1 cellular context compared by ENCODE assay signal in the genomic region with DNA sequence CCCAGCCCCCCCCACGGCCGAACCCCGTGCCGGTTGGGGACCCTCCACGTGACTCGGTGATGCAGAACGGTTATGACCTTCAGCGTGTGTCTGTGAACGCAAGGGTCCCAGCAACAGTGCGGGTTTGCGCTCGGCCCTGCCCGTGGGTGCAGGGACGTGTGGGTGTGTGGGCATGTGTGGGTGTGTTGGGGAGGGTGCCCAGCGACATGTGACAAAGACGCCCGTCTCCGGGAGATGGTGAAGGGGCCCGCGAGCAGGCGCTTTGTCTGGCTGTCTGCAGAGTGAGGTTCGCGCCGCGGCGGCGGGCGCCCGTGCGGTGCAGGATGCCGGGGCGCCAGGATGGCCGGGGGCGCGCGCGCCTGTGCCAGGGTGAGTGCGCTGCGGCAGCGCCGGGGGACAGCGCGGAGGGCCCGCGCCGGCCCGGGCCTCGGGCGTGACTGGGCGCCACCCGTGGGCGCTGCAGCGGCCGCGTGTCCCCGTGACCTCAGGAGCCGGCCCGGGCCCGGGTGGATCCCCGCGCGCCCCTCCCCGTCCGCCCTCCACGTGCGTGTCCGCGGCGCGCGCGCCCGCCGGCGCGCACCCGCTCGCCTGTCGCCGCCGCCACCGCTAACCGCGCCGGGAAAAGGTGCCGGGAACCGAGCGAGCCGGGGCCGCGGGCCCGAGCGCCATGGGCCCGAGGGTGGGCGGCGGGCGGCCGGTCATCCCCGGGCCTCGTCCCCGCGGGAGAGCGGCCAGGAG.
TF ChIP-seq lines count a peak whose summit lies in the region.

Gene LRFN4, plus strand, starts transcription at position 569 of the 738 bp plus-strand sequence. CDS start 681 bp downstream, outside the sequence.

TF ChIP-seq in HEK293, 187 proteins besides CTCF, POLR2A, EP300 and RAD21 (continued from another document and continues in another):
- TF ChIP-seq, protein P1, sequence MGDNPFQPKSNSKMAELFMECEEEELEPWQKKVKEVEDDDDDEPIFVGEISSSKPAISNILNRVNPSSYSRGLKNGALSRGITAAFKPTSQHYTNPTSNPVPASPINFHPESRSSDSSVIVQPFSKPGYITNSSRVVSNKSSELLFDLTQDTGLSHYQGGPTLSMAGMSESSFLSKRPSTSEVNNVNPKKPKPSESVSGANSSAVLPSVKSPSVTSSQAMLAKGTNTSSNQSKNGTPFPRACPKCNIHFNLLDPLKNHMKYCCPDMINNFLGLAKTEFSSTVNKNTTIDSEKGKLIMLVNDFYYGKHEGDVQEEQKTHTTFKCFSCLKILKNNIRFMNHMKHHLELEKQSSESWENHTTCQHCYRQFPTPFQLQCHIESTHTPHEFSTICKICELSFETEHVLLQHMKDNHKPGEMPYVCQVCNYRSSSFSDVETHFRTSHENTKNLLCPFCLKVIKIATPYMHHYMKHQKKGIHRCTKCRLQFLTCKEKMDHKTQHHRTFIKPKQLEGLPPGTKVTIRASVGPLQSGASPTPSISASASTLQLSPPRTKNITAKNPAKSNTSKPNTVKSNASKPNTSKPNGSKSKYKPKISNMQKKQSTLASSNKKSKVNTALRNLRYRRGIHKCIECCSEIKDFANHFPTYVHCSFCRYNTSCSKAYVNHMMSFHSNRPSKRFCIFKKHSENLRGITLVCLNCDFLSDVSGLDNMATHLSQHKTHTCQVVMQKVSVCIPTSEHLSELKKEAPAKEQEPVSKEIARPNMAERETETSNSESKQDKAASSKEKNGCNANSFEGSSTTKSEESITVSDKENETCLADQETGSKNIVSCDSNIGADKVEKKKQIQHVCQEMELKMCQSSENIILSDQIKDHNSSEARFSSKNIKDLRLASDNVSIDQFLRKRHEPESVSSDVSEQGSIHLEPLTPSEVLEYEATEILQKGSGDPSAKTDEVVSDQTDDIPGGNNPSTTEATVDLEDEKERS (tag by site-specific recombination; IDR thresholded peaks at IDR 0.05) = no peak
- TF ChIP-seq KLF8 (tag by site-specific recombination; IDR thresholded peaks at IDR 0.05) (peak; percentile 94), KLF17 (tag by site-specific recombination; IDR thresholded peaks at IDR 0.05) (peak; percentile 46), ZNF335 (tag by site-specific recombination; conservative IDR thresholded peaks at IDR 0.05) (peak; percentile 71), ZXDB (tag by site-specific recombination; IDR thresholded peaks at IDR 0.05) (peak; percentile 78), ZNF670 (tag by site-specific recombination; IDR thresholded peaks at IDR 0.05; ENCODE audit: low read depth) (no peak), ZNF530 (tag by site-specific recombination; IDR thresholded peaks at IDR 0.05; ENCODE audit: low read depth) (no peak), BCL11A (tag by site-specific recombination; IDR thresholded peaks at IDR 0.05; ENCODE audit: low read depth) (peak; percentile 38; the same call in 1 of the 2 replicates), ZNF211 (tag by site-specific recombination; IDR thresholded peaks at IDR 0.05; ENCODE audit: low read depth) (no peak), ZNF175 (tag by site-specific recombination; IDR thresholded peaks at IDR 0.05) (no peak), ZNF138 (tag by site-specific recombination; IDR thresholded peaks at IDR 0.05; ENCODE audit: borderline replicate concordance) (no peak), ZNF311 (tag by site-specific recombination; IDR thresholded peaks at IDR 0.05; ENCODE audit: borderline replicate concordance) (no peak), ZNF692 (tag by site-specific recombination; IDR thresholded peaks at IDR 0.05) (peak; percentile 44; the same call in 1 of the 2 replicates), ZNF660 (tag by site-specific recombination; IDR thresholded peaks at IDR 0.05) (no peak), ZNF776 (tag by site-specific recombination; IDR thresholded peaks at IDR 0.05; ENCODE audit: borderline replicate concordance) (no peak), ZNF600 (tag by site-specific recombination; IDR thresholded peaks at IDR 0.05) (peak; percentile 8; the same call in 1 of the 2 replicates), ZBTB10 (tag by site-specific recombination; IDR thresholded peaks at IDR 0.05) (peak; percentile 94), KLF7 (tag by site-specific recombination; IDR thresholded peaks at IDR 0.05; ENCODE audit: borderline replicate concordance) (peak; percentile 78; the same call in 1 of the 2 replicates), ZNF843 (tag by site-specific recombination; IDR thresholded peaks at IDR 0.05) (no peak), SP3 (tag by site-specific recombination; IDR thresholded peaks at IDR 0.05) (peak; percentile 34; the same call in 1 of the 2 replicates), WT1 (tag by site-specific recombination; IDR thresholded peaks at IDR 0.05) (peak; percentile 55; the same call in 1 of the 2 replicates), HIC1 (tag by site-specific recombination; IDR thresholded peaks at IDR 0.05) (peak; percentile 96), KLF10 (tag by site-specific recombination; IDR thresholded peaks at IDR 0.05) (peak; percentile 97), ZNF792 (tag by site-specific recombination; IDR thresholded peaks at IDR 0.05) (no peak), GLIS2 (tag by site-specific recombination; IDR thresholded peaks at IDR 0.05) (peak; percentile 86)
- TF ChIP-seq, protein P2, sequence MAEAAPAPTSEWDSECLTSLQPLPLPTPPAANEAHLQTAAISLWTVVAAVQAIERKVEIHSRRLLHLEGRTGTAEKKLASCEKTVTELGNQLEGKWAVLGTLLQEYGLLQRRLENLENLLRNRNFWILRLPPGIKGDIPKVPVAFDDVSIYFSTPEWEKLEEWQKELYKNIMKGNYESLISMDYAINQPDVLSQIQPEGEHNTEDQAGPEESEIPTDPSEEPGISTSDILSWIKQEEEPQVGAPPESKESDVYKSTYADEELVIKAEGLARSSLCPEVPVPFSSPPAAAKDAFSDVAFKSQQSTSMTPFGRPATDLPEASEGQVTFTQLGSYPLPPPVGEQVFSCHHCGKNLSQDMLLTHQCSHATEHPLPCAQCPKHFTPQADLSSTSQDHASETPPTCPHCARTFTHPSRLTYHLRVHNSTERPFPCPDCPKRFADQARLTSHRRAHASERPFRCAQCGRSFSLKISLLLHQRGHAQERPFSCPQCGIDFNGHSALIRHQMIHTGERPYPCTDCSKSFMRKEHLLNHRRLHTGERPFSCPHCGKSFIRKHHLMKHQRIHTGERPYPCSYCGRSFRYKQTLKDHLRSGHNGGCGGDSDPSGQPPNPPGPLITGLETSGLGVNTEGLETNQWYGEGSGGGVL (tag by site-specific recombination; IDR thresholded peaks at IDR 0.05) = peak; percentile 73
- TF ChIP-seq, protein P3, sequence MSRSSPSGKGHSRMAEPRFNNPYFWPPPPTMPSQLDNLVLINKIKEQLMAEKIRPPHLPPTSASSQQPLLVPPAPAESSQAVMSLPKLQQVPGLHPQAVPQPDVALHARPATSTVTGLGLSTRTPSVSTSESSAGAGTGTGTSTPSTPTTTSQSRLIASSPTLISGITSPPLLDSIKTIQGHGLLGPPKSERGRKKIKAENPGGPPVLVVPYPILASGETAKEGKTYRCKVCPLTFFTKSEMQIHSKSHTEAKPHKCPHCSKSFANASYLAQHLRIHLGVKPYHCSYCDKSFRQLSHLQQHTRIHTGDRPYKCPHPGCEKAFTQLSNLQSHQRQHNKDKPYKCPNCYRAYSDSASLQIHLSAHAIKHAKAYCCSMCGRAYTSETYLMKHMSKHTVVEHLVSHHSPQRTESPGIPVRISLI (tag by site-specific recombination; IDR thresholded peaks at IDR 0.05) = no peak
- TF ChIP-seq, protein P4, sequence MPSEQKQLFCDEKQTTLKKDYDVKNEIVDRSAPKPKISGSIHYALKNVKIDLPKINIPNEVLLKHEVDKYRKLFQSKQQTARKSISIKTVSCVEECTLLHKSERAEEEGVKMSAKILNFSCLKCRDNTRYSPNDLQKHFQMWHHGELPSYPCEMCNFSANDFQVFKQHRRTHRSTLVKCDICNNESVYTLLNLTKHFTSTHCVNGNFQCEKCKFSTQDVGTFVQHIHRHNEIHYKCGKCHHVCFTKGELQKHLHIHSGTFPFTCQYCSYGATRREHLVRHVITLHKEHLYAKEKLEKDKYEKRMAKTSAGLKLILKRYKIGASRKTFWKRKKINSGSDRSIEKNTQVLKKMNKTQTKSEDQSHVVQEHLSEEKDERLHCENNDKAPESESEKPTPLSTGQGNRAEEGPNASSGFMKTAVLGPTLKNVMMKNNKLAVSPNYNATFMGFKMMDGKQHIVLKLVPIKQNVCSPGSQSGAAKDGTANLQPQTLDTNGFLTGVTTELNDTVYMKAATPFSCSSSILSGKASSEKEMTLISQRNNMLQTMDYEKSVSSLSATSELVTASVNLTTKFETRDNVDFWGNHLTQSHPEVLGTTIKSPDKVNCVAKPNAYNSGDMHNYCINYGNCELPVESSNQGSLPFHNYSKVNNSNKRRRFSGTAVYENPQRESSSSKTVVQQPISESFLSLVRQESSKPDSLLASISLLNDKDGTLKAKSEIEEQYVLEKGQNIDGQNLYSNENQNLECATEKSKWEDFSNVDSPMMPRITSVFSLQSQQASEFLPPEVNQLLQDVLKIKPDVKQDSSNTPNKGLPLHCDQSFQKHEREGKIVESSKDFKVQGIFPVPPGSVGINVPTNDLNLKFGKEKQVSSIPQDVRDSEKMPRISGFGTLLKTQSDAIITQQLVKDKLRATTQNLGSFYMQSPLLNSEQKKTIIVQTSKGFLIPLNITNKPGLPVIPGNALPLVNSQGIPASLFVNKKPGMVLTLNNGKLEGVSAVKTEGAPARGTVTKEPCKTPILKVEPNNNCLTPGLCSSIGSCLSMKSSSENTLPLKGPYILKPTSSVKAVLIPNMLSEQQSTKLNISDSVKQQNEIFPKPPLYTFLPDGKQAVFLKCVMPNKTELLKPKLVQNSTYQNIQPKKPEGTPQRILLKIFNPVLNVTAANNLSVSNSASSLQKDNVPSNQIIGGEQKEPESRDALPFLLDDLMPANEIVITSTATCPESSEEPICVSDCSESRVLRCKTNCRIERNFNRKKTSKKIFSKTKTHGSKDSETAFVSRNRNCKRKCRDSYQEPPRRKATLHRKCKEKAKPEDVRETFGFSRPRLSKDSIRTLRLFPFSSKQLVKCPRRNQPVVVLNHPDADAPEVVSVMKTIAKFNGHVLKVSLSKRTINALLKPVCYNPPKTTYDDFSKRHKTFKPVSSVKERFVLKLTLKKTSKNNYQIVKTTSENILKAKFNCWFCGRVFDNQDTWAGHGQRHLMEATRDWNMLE (tag by site-specific recombination; conservative IDR thresholded peaks at IDR 0.05; ENCODE audit: low read depth) = no peak
- TF ChIP-seq, protein P5, sequence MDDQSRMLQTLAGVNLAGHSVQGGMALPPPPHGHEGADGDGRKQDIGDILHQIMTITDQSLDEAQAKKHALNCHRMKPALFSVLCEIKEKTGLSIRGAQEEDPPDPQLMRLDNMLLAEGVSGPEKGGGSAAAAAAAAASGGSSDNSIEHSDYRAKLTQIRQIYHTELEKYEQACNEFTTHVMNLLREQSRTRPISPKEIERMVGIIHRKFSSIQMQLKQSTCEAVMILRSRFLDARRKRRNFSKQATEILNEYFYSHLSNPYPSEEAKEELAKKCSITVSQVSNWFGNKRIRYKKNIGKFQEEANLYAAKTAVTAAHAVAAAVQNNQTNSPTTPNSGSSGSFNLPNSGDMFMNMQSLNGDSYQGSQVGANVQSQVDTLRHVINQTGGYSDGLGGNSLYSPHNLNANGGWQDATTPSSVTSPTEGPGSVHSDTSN (CRISPR knock-in tag; IDR thresholded peaks at IDR 0.05) = no peak
